21 cellular contexts compared by ENCODE assay signal in the genomic region with DNA sequence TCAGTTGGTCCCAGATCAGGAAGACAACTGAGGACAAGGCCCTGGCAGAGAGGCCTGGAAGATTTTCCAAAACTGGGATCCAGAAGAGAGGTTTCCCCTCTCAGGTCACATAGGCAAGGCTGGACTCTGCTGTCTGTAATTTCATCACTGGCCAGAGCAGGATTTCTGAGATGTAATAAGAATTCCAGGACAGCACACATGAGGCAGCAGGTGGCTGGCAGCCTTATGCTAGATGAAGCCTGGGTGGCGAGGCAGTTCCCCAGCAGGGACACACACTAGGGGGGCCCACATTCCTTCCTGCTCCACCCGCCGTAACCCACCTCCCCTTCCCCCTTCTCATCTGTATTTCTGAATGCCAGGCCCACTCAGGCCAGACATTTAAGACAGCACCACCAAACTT.
"Had no signal": no experiment of that assay in that cellular context is flagged by ENCODE, and none has a peak within 500 bp of the region (broad histone marks: within the 10 kb centered on the region; RNA-seq: fewer than 3 reads in every experiment).

No MANE protein-coding gene starts in this region.

- H3K27ac ChIP-seq: epithelial cell of prostate, hepatocyte, left ventricle myocardium inferior, neutrophil, transverse colon had no signal

- H3K9me3 ChIP-seq: neutrophil had no signal

- H3K4me3 ChIP-seq: esophagus squamous epithelium, hepatocyte, left ventricle myocardium inferior, lung, smooth muscle cell, stomach, thoracic aorta, transverse colon had no signal

- H3K27me3 ChIP-seq: esophagus squamous epithelium, hepatocyte, neutrophil, stomach, transverse colon had no signal

- H3K4me2 ChIP-seq: hepatocyte, smooth muscle cell had no signal

- ATAC-seq: effector memory CD8-positive, alpha-beta T cell; left cardiac atrium; naive thymus-derived CD4-positive, alpha-beta T cell; sciatic nerve; stimulated activated memory B cell treated with anti-CD40 and anti-IgM and Interleukin-4, amounts not matched to agents 10 μg/mL and 1 μg/mL and 100 μg/mL, for 72 hours had no signal

- DNase-seq: effector memory CD8-positive, alpha-beta T cell; esophagus squamous epithelium; foreskin fibroblast; kidney; left cardiac atrium; left ventricle myocardium inferior; mesendoderm; naive thymus-derived CD4-positive, alpha-beta T cell; stimulated activated CD4-positive, alpha-beta T cell treated with anti-CD3 and anti-CD28 coated beads, Interleukin-1b, Interleukin-23, amount 100 ng/mL, for 48 hours; stimulated activated CD4-positive, alpha-beta T cell treated with anti-CD3 and anti-CD28 coated beads, Interleukin-4, amount 100 ng/mL, for 24 hours; stomach; substantia nigra; transverse colon had no signal

- H3K79me2 ChIP-seq: hepatocyte had no signal

- H3K36me3 ChIP-seq: esophagus squamous epithelium, left ventricle myocardium inferior, neutrophil, stomach, thoracic aorta, transverse colon had no signal

- H2AFZ ChIP-seq: hepatocyte had no signal
